ENCODE assay signal across 24 cellular contexts in the genomic region with DNA sequence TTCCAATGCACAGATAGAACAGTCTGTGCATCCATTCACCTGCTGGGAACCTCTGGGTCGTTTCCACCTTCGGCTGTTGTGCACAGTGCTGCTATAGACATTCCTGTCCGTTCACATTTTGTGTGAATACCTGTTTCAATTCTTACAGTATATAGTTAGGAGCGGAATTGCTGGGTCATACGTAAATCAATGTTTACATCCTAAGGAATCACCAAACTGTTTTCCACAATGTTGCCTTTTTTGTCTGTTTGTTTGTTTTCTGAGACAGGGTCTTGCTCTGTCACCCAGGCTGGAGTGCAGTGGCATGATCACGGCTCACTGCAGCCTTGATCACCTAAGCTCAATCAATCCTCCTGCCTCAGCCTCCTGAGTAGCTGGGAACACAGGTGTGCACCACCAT.
DNase-seq lines count a peak whose midpoint lies in the region; ATAC-seq and TF ChIP-seq lines count a peak whose summit lies in the region.
"Had no signal": no experiment of that assay in that cellular context is flagged by ENCODE, and none has a peak within 500 bp of the region (broad histone marks: within the 10 kb centered on the region; RNA-seq: fewer than 3 reads in every experiment).

No MANE protein-coding gene starts in this region.

- DNase-seq in glutamatergic neuron (no peak), neural crest cell (ENCODE audit: low read depth, low spot score) (no peak), NCI-H345 (lab: John Stamatoyannopoulos, UW) (no peak), cerebellar cortex (ENCODE audit: low spot score) (no peak)
- DNase-seq: 8988T; ACHN; BE2C; C1 segment of cervical spinal cord; CD4-positive, alpha-beta memory T cell; CD4-positive, CD25-positive, alpha-beta regulatory T cell; CD8-positive, alpha-beta memory T cell; COR-L47; DMS 273 treated with DMSO at 0.1 percent for 48 hours; DMS153; DMS53; DMS79; DND-41; EL; GDM1 had no signal

- no peaks in the 10 kb centered on the region for H3K9me3 ChIP-seq in HEK293 (ENCODE audit: control insufficient read depth, insufficient read depth, low read depth, low read length)
- H3K9me3 ChIP-seq: BE2C, BLaER1 had no signal

- H3K9me3 Mint-ChIP-seq in glutamatergic neuron (ENCODE audit: unreplicated experiment) (peaks cover 10% of the 10 kb centered on the region), neural crest cell (no peaks in the 10 kb centered on the region)
- H3K9me3 Mint-ChIP-seq: CD4-positive, alpha-beta memory T cell; CD4-positive, CD25-positive, alpha-beta regulatory T cell; CD8-positive, alpha-beta memory T cell had no signal

- ATAC-seq in GM21360 (IDR thresholded peaks at IDR 0.05; ENCODE audit: unreplicated experiment), result no peak
- ATAC-seq: GM12878 had no signal

- no peak overlapping the region for H3K4me3 ChIP-seq in HEK293 (ENCODE audit: low read depth, low read length)
- H3K4me3 ChIP-seq: BLaER1, GM12878 had no signal

- peaks cover 4% of the 10 kb centered on the region for H3K36me3 Mint-ChIP-seq in glutamatergic neuron (ENCODE audit: unreplicated experiment)
- peaks cover 11% of the 10 kb centered on the region for H3K36me3 Mint-ChIP-seq in neural crest cell (ENCODE audit: low read depth)

- H3K4me3 Mint-ChIP-seq in glutamatergic neuron (ENCODE audit: unreplicated experiment), result no peak overlapping the region
- no peak overlapping the region for H3K4me3 Mint-ChIP-seq in neural crest cell
- H3K4me3 Mint-ChIP-seq: CD14-positive monocyte; CD4-positive, alpha-beta memory T cell; CD4-positive, CD25-positive, alpha-beta regulatory T cell; CD8-positive, alpha-beta memory T cell had no signal

- POLR2A ChIA-PET in HEK293 (lab: Yijun Ruan, JAX), result interaction anchor here (0.7 kb wide), 1 partner anchor 12 kb away, joined by 3 read pairs; no protein-coding TSS in a partner anchor

- peaks cover 14 to 67% of the 10 kb centered on the region in 2 experiments; a peak in 2 of 3 replicates for H3K36me3 ChIP-seq in HEK293 (ENCODE audit: control insufficient read depth in 2 of 2, insufficient read depth in 1 of 2, low read length in 2 of 2)

- CTCF ChIA-PET in HEK293 (lab: Yijun Ruan, JAX), result no interaction called here

- H3K27ac ChIP-seq in HEK293 (ENCODE audit: extremely low read depth, low read depth, low read length), result no peak overlapping the region

- H3K4me1 Mint-ChIP-seq in glutamatergic neuron (ENCODE audit: low read depth, unreplicated experiment) (peaks cover 18% of the 10 kb centered on the region), neural crest cell (peaks cover 6% of the 10 kb centered on the region)

- no peaks in the 10 kb centered on the region for H3K4me1 ChIP-seq in HEK293 (ENCODE audit: control insufficient read depth, insufficient read depth, low read length)
- H3K4me1 ChIP-seq: BE2C had no signal

- H3K27me3 Mint-ChIP-seq in glutamatergic neuron (ENCODE audit: unreplicated experiment) (peaks cover 15% of the 10 kb centered on the region), neural crest cell (ENCODE audit: low read depth) (no peaks in the 10 kb centered on the region)
- H3K27me3 Mint-ChIP-seq: CD4-positive, alpha-beta memory T cell; CD4-positive, CD25-positive, alpha-beta regulatory T cell; CD8-positive, alpha-beta memory T cell had no signal

- H3K27ac Mint-ChIP-seq in glutamatergic neuron (ENCODE audit: unreplicated experiment) (peak overlapping the region; percentile 34), neural crest cell (ENCODE audit: unreplicated experiment) (peak overlapping the region; percentile 89)
- H3K27ac Mint-ChIP-seq: CD4-positive, CD25-positive, alpha-beta regulatory T cell had no signal

- TF ChIP-seq CTCF in HEK293 (tag by site-specific recombination; IDR thresholded peaks at IDR 0.05), result no peak
- no peak for TF ChIP-seq CTCF in glutamatergic neuron (IDR thresholded peaks at IDR 0.05; ENCODE audit: partially characterized antibody, unreplicated experiment)
- TF ChIP-seq CTCF in neural crest cell (conservative IDR thresholded peaks at IDR 0.05), result no peak

TF ChIP-seq in HEK293, 187 proteins besides CTCF, POLR2A, EP300 and RAD21:
- TF ChIP-seq ZNF561 (tag by site-specific recombination; IDR thresholded peaks at IDR 0.05; ENCODE audit: borderline replicate concordance) (no peak), ZNF140 (tag by site-specific recombination; IDR thresholded peaks at IDR 0.05) (peak; percentile 98)
